1 cellular context compared by ENCODE assay signal in the genomic region with DNA sequence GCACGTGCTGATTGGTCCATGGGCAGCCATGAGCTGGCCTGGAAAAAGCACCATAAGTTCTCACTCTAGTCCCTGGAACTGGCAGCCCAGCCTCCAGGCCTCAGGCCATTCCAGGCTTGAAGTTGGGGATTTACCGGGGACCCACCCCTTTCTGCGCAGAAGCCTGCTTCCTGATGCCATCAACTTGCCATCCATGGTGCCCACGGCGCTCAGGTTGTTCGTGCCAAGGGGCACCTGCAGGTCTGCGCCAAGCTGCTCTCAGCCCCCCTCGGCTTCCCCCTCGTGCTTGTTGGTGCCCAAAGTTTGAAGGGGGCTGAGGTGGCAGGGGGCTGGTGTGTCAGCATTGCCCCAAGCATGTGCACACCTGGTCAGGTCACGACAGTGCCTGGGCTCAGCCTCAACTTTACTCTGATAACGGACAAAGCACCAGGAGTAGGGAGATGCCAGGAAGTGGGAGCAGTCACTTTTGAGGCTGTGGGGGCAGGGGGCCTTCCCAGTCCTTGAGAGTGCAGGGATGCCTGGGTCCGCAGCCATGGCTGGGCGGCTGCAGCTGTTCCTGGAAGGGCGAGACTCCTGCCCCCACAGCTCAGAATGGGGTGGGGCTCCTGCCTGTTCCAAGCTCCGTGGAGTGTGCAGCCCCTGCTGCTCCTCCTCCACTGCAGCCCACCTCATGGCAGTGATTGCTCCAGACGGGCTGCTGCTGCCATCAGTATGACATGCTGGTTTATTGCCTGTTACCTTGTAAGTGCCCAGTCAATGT.
TF ChIP-seq lines count a peak whose summit lies in the region.

No MANE protein-coding gene starts in this region.

TF ChIP-seq in HepG2, 621 proteins besides CTCF, POLR2A, EP300 and RAD21:
- no peak for TF ChIP-seq NR2F6 (IDR thresholded peaks at IDR 0.05)
- no peak for TF ChIP-seq NR2F6 (CRISPR knock-in tag; IDR thresholded peaks at IDR 0.05)
- no peak for TF ChIP-seq ZNF598 (CRISPR knock-in tag; IDR thresholded peaks at IDR 0.05; ENCODE audit: borderline replicate concordance)
- peak; percentile 32 for TF ChIP-seq AGO2 (optimal IDR thresholded peaks at IDR 0.05; ENCODE audit: low read depth, low read length)
- no peak for TF ChIP-seq ZNF652 (CRISPR knock-in tag; IDR thresholded peaks at IDR 0.05; ENCODE audit: borderline replicate concordance, low read depth)
- TF ChIP-seq, protein P1, sequence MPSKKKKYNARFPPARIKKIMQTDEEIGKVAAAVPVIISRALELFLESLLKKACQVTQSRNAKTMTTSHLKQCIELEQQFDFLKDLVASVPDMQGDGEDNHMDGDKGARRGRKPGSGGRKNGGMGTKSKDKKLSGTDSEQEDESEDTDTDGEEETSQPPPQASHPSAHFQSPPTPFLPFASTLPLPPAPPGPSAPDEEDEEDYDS (CRISPR knock-in tag; IDR thresholded peaks at IDR 0.05) = no peak
- no peak for TF ChIP-seq ZNF556 (CRISPR knock-in tag; IDR thresholded peaks at IDR 0.05; ENCODE audit: borderline replicate concordance)
- no peak for TF ChIP-seq IRF2 (CRISPR knock-in tag; IDR thresholded peaks at IDR 0.05)
- TF ChIP-seq RORA (CRISPR knock-in tag; IDR thresholded peaks at IDR 0.05) = no peak
